Comparison of ENCODE assay signal across 2 cellular contexts in genomic region chr7:108225531-108226181, GRCh38.
A peak's percentile ranks its signal among the peaks of the same experiment; 100 is the strongest.
TF ChIP-seq lines count a peak whose summit lies in the region.

No MANE protein-coding gene starts in this region.

TF ChIP-seq in HCT116, 20 proteins besides CTCF, POLR2A, EP300 and RAD21 (continued from another document):
- no peak for TF ChIP-seq ZBTB33 (IDR thresholded peaks at IDR 0.05; ENCODE audit: extremely low read depth, insufficient replicate concordance, low read length)
- no peak for TF ChIP-seq EZH2 (IDR thresholded peaks at IDR 0.05)

TF ChIP-seq in K562, 482 proteins besides CTCF, POLR2A, EP300 and RAD21 (continued from another document and continues in another):
- TF ChIP-seq RNF219 (CRISPR knock-in tag; IDR thresholded peaks at IDR 0.05) = no peak
- TF ChIP-seq TARDBP (IDR thresholded peaks at IDR 0.05) = no peak
- peak; percentile 56; the same call in 1 of the 2 replicates for TF ChIP-seq HINFP (tag; conservative IDR thresholded peaks at IDR 0.05; ENCODE audit: low read depth)
- TF ChIP-seq ZKSCAN8 (CRISPR knock-in tag; IDR thresholded peaks at IDR 0.05) = peak; percentile 65; the same call in 1 of the 2 replicates
- 0 out of 4 replicates have a peak, but pooled peaks of 1 of the 2 experiments have one; percentile 26 for TF ChIP-seq TRIM24 (IDR thresholded peaks at IDR 0.05)
- peak; percentile 72 for TF ChIP-seq PKNOX1 (IDR thresholded peaks at IDR 0.05)
- TF ChIP-seq ZNF24 (IDR thresholded peaks at IDR 0.05) = peak; percentile 38; the same call in 1 of the 2 replicates
- TF ChIP-seq DMBX1 (CRISPR knock-in tag; IDR thresholded peaks at IDR 0.05; ENCODE audit: borderline replicate concordance) = peak; percentile 55; the same call in 1 of the 2 replicates
- peak; percentile 21; the same call in 1 of the 2 replicates for TF ChIP-seq TEAD4 (IDR thresholded peaks at IDR 0.05; ENCODE audit: low read length)
- no peak for TF ChIP-seq TEAD4 (CRISPR knock-in tag; IDR thresholded peaks at IDR 0.05; ENCODE audit: borderline replicate concordance)
- no peak for TF ChIP-seq YBX1 (IDR thresholded peaks at IDR 0.05)
- 0 out of 2 replicates have a peak, but pooled peaks have one; percentile 66 for TF ChIP-seq ZNF583 (CRISPR knock-in tag; IDR thresholded peaks at IDR 0.05)
- no peak for TF ChIP-seq MTA3 (IDR thresholded peaks at IDR 0.05; ENCODE audit: borderline replicate concordance)
- TF ChIP-seq NR2C1 (IDR thresholded peaks at IDR 0.05) = no peak
- peak; percentile 54 for TF ChIP-seq NR2C1 (tag; IDR thresholded peaks at IDR 0.05)
- TF ChIP-seq NR4A1 (CRISPR knock-in tag; IDR thresholded peaks at IDR 0.05) = no peak
- TF ChIP-seq NR4A1 (tag; IDR thresholded peaks at IDR 0.05) = peak; percentile 72; the same call in 1 of the 2 replicates
- TF ChIP-seq DPF2 (IDR thresholded peaks at IDR 0.05) = 0 out of 2 replicates have a peak, but pooled peaks have one; percentile 11
- TF ChIP-seq TRIM28 (IDR thresholded peaks at IDR 0.05) = no peak
- 0 out of 2 replicates have a peak, but pooled peaks have one; percentile 32 for TF ChIP-seq ZBTB17 (CRISPR knock-in tag; IDR thresholded peaks at IDR 0.05)
- TF ChIP-seq ZNF41 (CRISPR knock-in tag; conservative IDR thresholded peaks at IDR 0.05) = 0 out of 2 replicates have a peak, but pooled peaks have one; percentile 15
- TF ChIP-seq NFIC (IDR thresholded peaks at IDR 0.05) = no peak
- TF ChIP-seq ZFP30 (CRISPR knock-in tag; IDR thresholded peaks at IDR 0.05; ENCODE audit: borderline replicate concordance) = no peak
- TF ChIP-seq ZNF311 (CRISPR knock-in tag; IDR thresholded peaks at IDR 0.05) = peak; percentile 54; the same call in 1 of the 2 replicates
- no peak for TF ChIP-seq ZNF224 (CRISPR knock-in tag; IDR thresholded peaks at IDR 0.05)
- peak; percentile 60 for TF ChIP-seq CBFA2T3 (IDR thresholded peaks at IDR 0.05)
- TF ChIP-seq CBFA2T2 (conservative IDR thresholded peaks at IDR 0.05) = no peak; the same call in 1 of the 2 replicates
- no peak for TF ChIP-seq ZNF395 (CRISPR knock-in tag; IDR thresholded peaks at IDR 0.05)
- 0 out of 2 replicates have a peak, but pooled peaks have one; percentile 36 for TF ChIP-seq SMAD3 (CRISPR knock-in tag; conservative IDR thresholded peaks at IDR 0.05)
- 0 out of 2 replicates have a peak, but pooled peaks have one; percentile 50 for TF ChIP-seq ZBTB34 (CRISPR knock-in tag; IDR thresholded peaks at IDR 0.05)
- peak; percentile 4; the same call in 1 of the 2 replicates for TF ChIP-seq TCF3 (CRISPR knock-in tag; IDR thresholded peaks at IDR 0.05)
- no peak for TF ChIP-seq ZNF23 (CRISPR knock-in tag; IDR thresholded peaks at IDR 0.05)
- 0 out of 2 replicates have a peak, but pooled peaks have one; percentile 44 for TF ChIP-seq ARID3A (IDR thresholded peaks at IDR 0.05; ENCODE audit: borderline replicate concordance, low read depth, low read length)
- TF ChIP-seq SMAD4 (CRISPR knock-in tag; conservative IDR thresholded peaks at IDR 0.05) = peak; percentile 61
- TF ChIP-seq FOSL1 (tag; conservative IDR thresholded peaks at IDR 0.05) = peak; percentile 46; the same call in 1 of the 2 replicates
- TF ChIP-seq E4F1 (CRISPR knock-in tag; IDR thresholded peaks at IDR 0.05; ENCODE audit: borderline replicate concordance) = no peak
- peak; percentile 68; the same call in 1 of the 2 replicates for TF ChIP-seq ZNF592 (IDR thresholded peaks at IDR 0.05)
- TF ChIP-seq OTX1 (CRISPR knock-in tag; IDR thresholded peaks at IDR 0.05) = no peak
- peak; percentile 69 for TF ChIP-seq CXXC5 (CRISPR knock-in tag; IDR thresholded peaks at IDR 0.05)
- no peak for TF ChIP-seq HDGF (IDR thresholded peaks at IDR 0.05)
- no peak for TF ChIP-seq CBX2 (IDR thresholded peaks at IDR 0.05; ENCODE audit: insufficient read depth, low read length, poor library complexity, severe bottlenecking)
- TF ChIP-seq ZNF589 (CRISPR knock-in tag; IDR thresholded peaks at IDR 0.05; ENCODE audit: low read depth) = peak; percentile 68; the same call in 1 of the 2 replicates
- TF ChIP-seq SMARCA4 (IDR thresholded peaks at IDR 0.05) = 0 out of 2 replicates have a peak, but pooled peaks have one; percentile 23
- TF ChIP-seq KLF13 (tag; IDR thresholded peaks at IDR 0.05; ENCODE audit: borderline replicate concordance, low read depth) = peak; percentile 22; the same call in 1 of the 2 replicates
- TF ChIP-seq CEBPB (tag; IDR thresholded peaks at IDR 0.05) = peak; percentile 76
- TF ChIP-seq HSF4 (CRISPR knock-in tag; IDR thresholded peaks at IDR 0.05; ENCODE audit: borderline replicate concordance) = peak; percentile 82; the same call in 1 of the 2 replicates
- 0 out of 2 replicates have a peak, but pooled peaks have one; percentile 45 for TF ChIP-seq PTTG1 (tag; IDR thresholded peaks at IDR 0.05; ENCODE audit: low read depth)
- peak; percentile 55 for TF ChIP-seq ZNF239 (CRISPR knock-in tag; IDR thresholded peaks at IDR 0.05)
- 0 out of 2 replicates have a peak, but pooled peaks have one; percentile 57 for TF ChIP-seq KLF6 (CRISPR knock-in tag; IDR thresholded peaks at IDR 0.05; ENCODE audit: borderline replicate concordance)
- no peak for TF ChIP-seq TAF9B (IDR thresholded peaks at IDR 0.05; ENCODE audit: partially characterized antibody)
- 0 out of 2 replicates have a peak, but pooled peaks have one; percentile 42 for TF ChIP-seq ZNF175 (CRISPR knock-in tag; IDR thresholded peaks at IDR 0.05; ENCODE audit: low read depth)
- TF ChIP-seq CEBPG (CRISPR knock-in tag; IDR thresholded peaks at IDR 0.05) = no peak
- peak; percentile 81 to 83 for TF ChIP-seq CEBPG (tag; conservative IDR thresholded peaks at IDR 0.05 in 1 of 2, IDR thresholded peaks at IDR 0.05 in 1 of 2)
- TF ChIP-seq GABPB2 (CRISPR knock-in tag; conservative IDR thresholded peaks at IDR 0.05) = 0 out of 2 replicates have a peak, but pooled peaks have one; percentile 27
